Comparison of ENCODE assay signal across 18 cellular contexts in genomic region chr2:50315366-50315765, GRCh38.
"Had no signal": no experiment of that assay in that cellular context is flagged by ENCODE, and none has a peak within 500 bp of the region (broad histone marks: within the 10 kb centered on the region; RNA-seq: fewer than 3 reads in every experiment).

No MANE protein-coding gene starts in this region.

- H3K4me1 ChIP-seq: esophagus muscularis mucosa, gastrocnemius medialis, heart right ventricle, right atrium auricular region, sigmoid colon, stomach had no signal

- DNase-seq: effector memory CD8-positive, alpha-beta T cell; gastrocnemius medialis; heart right ventricle; hypothalamus; islet precursor cell; mammary epithelial cell; mucosa of descending colon; naive thymus-derived CD8-positive, alpha-beta T cell; ovary; sigmoid colon; stimulated activated naive CD4-positive, alpha-beta T cell; stomach; trophoblast cell had no signal

- H3K36me3 ChIP-seq: esophagus muscularis mucosa, gastrocnemius medialis, heart right ventricle, ovary, right atrium auricular region, sigmoid colon, stomach had no signal

- H3K9me3 ChIP-seq: esophagus muscularis mucosa, gastrocnemius medialis, heart right ventricle, mucosa of descending colon, ovary, right atrium auricular region, sigmoid colon, stomach had no signal

- H3K27ac ChIP-seq: epithelial cell of prostate, esophagus muscularis mucosa, gastrocnemius medialis, heart right ventricle, ovary, right atrium auricular region, sigmoid colon, skin epidermis, stomach had no signal

- H3K27me3 ChIP-seq: esophagus muscularis mucosa, gastrocnemius medialis, heart right ventricle, ovary, right atrium auricular region, sigmoid colon, stomach had no signal

- ATAC-seq: effector memory CD8-positive, alpha-beta T cell; gastrocnemius medialis; heart right ventricle; left lobe of liver; mucosa of descending colon; naive thymus-derived CD8-positive, alpha-beta T cell had no signal

- H3K4me3 ChIP-seq: esophagus muscularis mucosa, gastrocnemius medialis, heart right ventricle, mucosa of descending colon, ovary, right atrium auricular region, sigmoid colon, skin epidermis, stomach had no signal
